22 cellular contexts compared by ENCODE assay signal in the genomic region with DNA sequence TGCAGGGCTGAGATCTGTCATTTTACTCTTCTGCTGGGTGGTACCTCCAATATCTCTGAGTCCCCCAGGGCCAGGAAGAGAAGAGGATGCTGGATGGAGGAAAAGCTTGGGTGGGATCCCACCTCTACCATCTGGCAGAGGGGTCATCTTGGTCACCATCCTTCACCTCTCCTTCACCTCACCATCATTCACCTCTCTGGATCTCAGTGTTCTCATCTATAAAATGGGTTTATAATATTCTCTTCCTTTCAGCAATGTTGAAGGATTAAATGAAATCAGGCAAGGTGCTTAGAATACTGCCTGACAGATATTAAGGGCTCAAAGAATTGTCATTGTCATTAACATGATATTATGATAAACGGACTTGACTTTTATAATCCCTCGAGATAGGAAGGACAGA.
DNase-seq lines count a peak whose midpoint lies in the region; ATAC-seq, FAIRE-seq and TF ChIP-seq lines count a peak whose summit lies in the region.
"Had no signal": no experiment of that assay in that cellular context is flagged by ENCODE, and none has a peak within 500 bp of the region (broad histone marks: within the 10 kb centered on the region; RNA-seq: fewer than 3 reads in every experiment).

No MANE protein-coding gene starts in this region.

- H3K9me3 ChIP-seq in left ventricle myocardium inferior (replicated peaks), result peaks cover 5% of the 10 kb centered on the region
- no peaks in the 10 kb centered on the region for H3K9me3 ChIP-seq in A549
- no peaks in the 10 kb centered on the region for H3K9me3 ChIP-seq in T-helper 17 cell (ENCODE audit: control insufficient read depth, low read length, poor library complexity, severe bottlenecking)

- POLR2A ChIA-PET in A549 (lab: Yijun Ruan, JAX), result no interaction called here

- H3K4me3 ChIP-seq in left ventricle myocardium inferior, result no peak overlapping the region
- H3K4me3 ChIP-seq in A549, result no peak overlapping the region

- FAIRE-seq in A549 (lab: Jason Lieb, UNC), result peak; percentile 7
- FAIRE-seq: A204.1, GM12892, H54 had no signal

- no peak for TF ChIP-seq EP300 in A549 (IDR thresholded peaks at IDR 0.05)

- H3K27ac Mint-ChIP-seq in T-helper 17 cell, result peak overlapping the region; percentile 9
- H3K27ac Mint-ChIP-seq in nephron progenitor cell, result peak overlapping the region; percentile 56

- in situ Hi-C loops in KBM-7 (cut with MboI; ENCODE audit: low pct_unique_long_range_greater_than_20kb, low sequenced_read_pairs), result no loop called here

- no peak for DNase-seq in left ventricle myocardium inferior
- DNase-seq in cardiac septum (ENCODE audit: low spot score), result no peak
- no peak for DNase-seq in A549 (ENCODE audit: low read depth in 1 of 2, low spot score in 1 of 2)
- DNase-seq in T-helper 17 cell, result no peak
- no peak for DNase-seq in nephron progenitor cell
- DNase-seq in KBM-7, result no peak
- no peak for DNase-seq in caudate nucleus (lab: John Stamatoyannopoulos, UW)
- DNase-seq: ACHN; AML-193; C1 segment of cervical spinal cord; Calu3; CD4-positive, alpha-beta memory T cell; COR-L47; DMS53; DMS79 treated with DMSO at 0.1 percent for 48 hours; GF-D8; GOT3; HCEC 1CT had no signal

- H3K27me3 Mint-ChIP-seq in T-helper 17 cell (no peaks in the 10 kb centered on the region), nephron progenitor cell (ENCODE audit: low read depth, poor library complexity) (peaks cover 7% of the 10 kb centered on the region)
- H3K27me3 Mint-ChIP-seq: CD4-positive, alpha-beta memory T cell had no signal

- no peaks in the 10 kb centered on the region for H3K27me3 ChIP-seq in left ventricle myocardium inferior (ENCODE audit: low read depth)

- 69% methylated on average over 2 of the region's 2 CpGs for WGBS in A549 (ENCODE audit: missing lambda C conversion rate)

- TF ChIP-seq RAD21 in A549 (conservative IDR thresholded peaks at IDR 0.05 in 1 of 2, IDR thresholded peaks at IDR 0.05 in 1 of 2), result no peak

- intact Hi-C loops in left ventricle myocardium inferior (cut with micrococcal nuclease) (no loop called here), cardiac septum (cut with DNase I) (no loop called here)

- no peak for TF ChIP-seq CTCF in left ventricle myocardium inferior (IDR thresholded peaks at IDR 0.05; ENCODE audit: borderline replicate concordance)
- TF ChIP-seq CTCF in A549 (IDR thresholded peaks at IDR 0.05), result no peak
- TF ChIP-seq CTCF in nephron progenitor cell (IDR thresholded peaks at IDR 0.05), result no peak

- H3K4me2 ChIP-seq in A549, result no peak overlapping the region

- CTCF ChIA-PET in A549 (lab: Yijun Ruan, JAX), result interaction anchor here (1.3 to 2.3 kb wide), 2 partner anchors 19 to 77 kb away, joined by 3 to 6 read pairs; no protein-coding TSS in a partner anchor

- ATAC-seq in A549 (no peak), T-helper 17 cell (no peak)

- H3K36me3 Mint-ChIP-seq in T-helper 17 cell (ENCODE audit: low read depth) (peaks cover 4% of the 10 kb centered on the region), nephron progenitor cell (ENCODE audit: low read depth) (no peaks in the 10 kb centered on the region)

- peak overlapping the region; percentile 62 for H3K27ac ChIP-seq in left ventricle myocardium inferior (replicated peaks)
- no peak overlapping the region for H3K27ac ChIP-seq in A549
- H3K27ac ChIP-seq in caudate nucleus (ENCODE audit: low read depth, low read length), result no peak overlapping the region
- H3K27ac ChIP-seq: 22Rv1 had no signal

- H3K4me3 Mint-ChIP-seq in T-helper 17 cell (no peak overlapping the region), nephron progenitor cell (no peak overlapping the region)
- H3K4me3 Mint-ChIP-seq: CD4-positive, alpha-beta memory T cell had no signal

- no peaks in the 10 kb centered on the region for H3K9me3 Mint-ChIP-seq in nephron progenitor cell

- H3K36me3 ChIP-seq in left ventricle myocardium inferior, result no peaks in the 10 kb centered on the region

- TF ChIP-seq POLR2A in A549 (IDR thresholded peaks at IDR 0.05; ENCODE audit: low read length), result no peak

- H3K4me1 ChIP-seq in left ventricle myocardium inferior, result peaks cover 42% of the 10 kb centered on the region
- no peaks in the 10 kb centered on the region for H3K4me1 ChIP-seq in A549

- H3K4me1 Mint-ChIP-seq in T-helper 17 cell (peaks cover 20% of the 10 kb centered on the region), nephron progenitor cell (peaks cover 47% of the 10 kb centered on the region)

TF ChIP-seq in A549, 52 proteins besides CTCF, POLR2A, EP300 and RAD21:
- TF ChIP-seq EHMT2 (IDR thresholded peaks at IDR 0.05; ENCODE audit: low read depth), result no peak
- no peak for TF ChIP-seq EHF (CRISPR knock-in tag; IDR thresholded peaks at IDR 0.05)
- TF ChIP-seq POLR2AphosphoS2 (conservative IDR thresholded peaks at IDR 0.05; ENCODE audit: low read length), result no peak
- no peak for TF ChIP-seq BHLHE40 (IDR thresholded peaks at IDR 0.05; ENCODE audit: low read depth, low read length)
- no peak for TF ChIP-seq NR3C1 (IDR thresholded peaks at IDR 0.05)
- TF ChIP-seq RFX5 (IDR thresholded peaks at IDR 0.05), result no peak
- no peak for TF ChIP-seq TP53 (CRISPR knock-in tag; IDR thresholded peaks at IDR 0.05)
- TF ChIP-seq, protein P1, sequence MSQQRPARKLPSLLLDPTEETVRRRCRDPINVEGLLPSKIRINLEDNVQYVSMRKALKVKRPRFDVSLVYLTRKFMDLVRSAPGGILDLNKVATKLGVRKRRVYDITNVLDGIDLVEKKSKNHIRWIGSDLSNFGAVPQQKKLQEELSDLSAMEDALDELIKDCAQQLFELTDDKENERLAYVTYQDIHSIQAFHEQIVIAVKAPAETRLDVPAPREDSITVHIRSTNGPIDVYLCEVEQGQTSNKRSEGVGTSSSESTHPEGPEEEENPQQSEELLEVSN (IDR thresholded peaks at IDR 0.05; ENCODE audit: borderline replicate concordance, low read depth), result no peak
- no peak for TF ChIP-seq CBX8 (IDR thresholded peaks at IDR 0.05)
- TF ChIP-seq HOXA7 (CRISPR knock-in tag; IDR thresholded peaks at IDR 0.05), result no peak
